ENCODE assay signal across 17 cellular contexts in the genomic region with DNA sequence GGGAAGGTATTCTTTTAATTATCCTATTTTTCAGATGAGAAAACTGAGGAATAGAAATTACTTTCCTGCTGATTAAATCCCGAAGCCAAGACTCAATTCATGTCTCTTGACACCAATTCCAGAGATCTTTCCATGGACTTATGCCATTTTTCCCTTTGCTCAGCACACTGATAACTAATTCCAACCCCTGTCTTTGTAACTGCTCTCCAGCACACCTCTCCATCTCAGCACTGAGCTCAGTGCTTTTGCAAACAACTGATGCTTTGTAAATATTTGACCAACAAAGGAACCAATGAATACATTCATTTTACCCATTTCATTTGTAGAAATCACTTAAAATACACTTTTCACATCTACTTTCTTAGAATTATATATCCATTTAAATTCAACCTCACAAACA.
DNase-seq lines count a peak whose midpoint lies in the region; ATAC-seq and TF ChIP-seq lines count a peak whose summit lies in the region.
"Had no signal": no experiment of that assay in that cellular context is flagged by ENCODE, and none has a peak within 500 bp of the region (broad histone marks: within the 10 kb centered on the region; RNA-seq: fewer than 3 reads in every experiment).

No MANE protein-coding gene starts in this region.

- H3K4me1 ChIP-seq in Caco-2 (peaks cover 14% of the 10 kb centered on the region), right lobe of liver (peaks cover 0 to 37% (median 7%) of the 10 kb centered on the region in 4 donors)
- H3K4me1 ChIP-seq: BLaER1 had no signal

- H3K4me3 ChIP-seq in Caco-2 (ENCODE audit: low read depth, low read length) = no peak overlapping the region
- no peak overlapping the region for H3K4me3 ChIP-seq in right lobe of liver
- H3K4me3 ChIP-seq: BLaER1, GM23338 had no signal

- BruUV-seq in Caco-2 (replicated peaks; lab: Mats Ljungman, UMichigan) = no TSS peak

- H3K27ac Mint-ChIP-seq in Caco-2 (ENCODE audit: unreplicated experiment) = peak overlapping the region; percentile 39
- no peak overlapping the region for H3K27ac Mint-ChIP-seq in stimulated activated effector memory CD8-positive, alpha-beta T cell treated with anti-CD3 and anti-CD28 coated beads, Interleukin-12 subunit alpha, Interleukin-12 subunit beta, amount 100 ng/mL, for 72 hours
- H3K27ac Mint-ChIP-seq: CD14-positive monocyte; CD4-positive, alpha-beta memory T cell; GM23338; IgD-negative memory B cell had no signal

- 17% methylated on average over 1 of the region's 1 CpG for WGBS in right lobe of liver (ENCODE audit: insufficient coverage, low coverage, low lambda C conversion rate, missing lambda C conversion rate)

- H3K27me3 ChIP-seq in Caco-2 (replicated peaks; ENCODE audit: control insufficient read depth, insufficient read depth, low read length) (no peaks in the 10 kb centered on the region), right lobe of liver (no peaks in the 10 kb centered on the region)
- H3K27me3 ChIP-seq: BLaER1 had no signal

- no peaks in the 10 kb centered on the region for H3K36me3 ChIP-seq in Caco-2 (ENCODE audit: control insufficient read depth, insufficient read depth, low read length)
- H3K36me3 ChIP-seq in right lobe of liver = no peaks in the 10 kb centered on the region
- H3K36me3 ChIP-seq: BLaER1 had no signal

- POLR2A ChIA-PET in Caco-2 (lab: Charles Lee) = no interaction called here

- DNase-seq in NCI-H1092 treated with DMSO at 0.1 percent for 48 hours (lab: John Stamatoyannopoulos, UW) = peak; percentile 5
- no peak for DNase-seq in NCI-H1092 (lab: John Stamatoyannopoulos, UW)
- DNase-seq in Caco-2 = no peak
- peak; percentile 22 for DNase-seq in NCI-H774 (lab: John Stamatoyannopoulos, UW)
- DNase-seq in right lobe of liver = peak in 1 of 3 donors; percentile 60
- no peak for DNase-seq in caudate nucleus (lab: John Stamatoyannopoulos, UW)
- DNase-seq in stimulated activated effector memory CD8-positive, alpha-beta T cell treated with anti-CD3 and anti-CD28 coated beads, Interleukin-12 subunit alpha, Interleukin-12 subunit beta, amount 100 ng/mL, for 72 hours (ENCODE audit: low spot score in 2 of 2) = no peak
- DNase-seq: 8988T; Calu3; CD4-positive, alpha-beta memory T cell; HCEC 1CT had no signal

- H3K9me3 ChIP-seq in Caco-2 = no peaks in the 10 kb centered on the region
- no peaks in the 10 kb centered on the region for H3K9me3 ChIP-seq in right lobe of liver
- H3K9me3 ChIP-seq: BLaER1 had no signal

- ATAC-seq in right lobe of liver = peak; percentile 82 to 89 (median 86)
- no peak for ATAC-seq in stimulated activated effector memory CD8-positive, alpha-beta T cell treated with anti-CD3 and anti-CD28 coated beads, Interleukin-12 subunit alpha, Interleukin-12 subunit beta, amount 100 ng/mL, for 72 hours
- ATAC-seq in HG03280 (IDR thresholded peaks at IDR 0.05; ENCODE audit: unreplicated experiment) = no peak
- ATAC-seq: GM23338 had no signal

- peak overlapping the region; percentile 81 to 90 (median 84) for H3K27ac ChIP-seq in right lobe of liver
- no peak overlapping the region for H3K27ac ChIP-seq in caudate nucleus (ENCODE audit: low read depth, low read length)
- H3K27ac ChIP-seq: BLaER1, HL-60 had no signal

- H3K9me3 Mint-ChIP-seq in Caco-2 (ENCODE audit: unreplicated experiment) = peaks cover 8% of the 10 kb centered on the region
- no peaks in the 10 kb centered on the region for H3K9me3 Mint-ChIP-seq in stimulated activated effector memory CD8-positive, alpha-beta T cell treated with anti-CD3 and anti-CD28 coated beads, Interleukin-12 subunit alpha, Interleukin-12 subunit beta, amount 100 ng/mL, for 72 hours
- H3K9me3 Mint-ChIP-seq: CD4-positive, alpha-beta memory T cell had no signal

- intact Hi-C loops in Caco-2 (cut with micrococcal nuclease; ENCODE audit: unreplicated experiment) (loop anchor here (5.0 kb wide), 1 partner anchor 36 kb away; no protein-coding TSS in a partner anchor), right lobe of liver (cut with DNase I) (no loop called here)

- H3K4me3 Mint-ChIP-seq in Caco-2 (ENCODE audit: unreplicated experiment) = no peak overlapping the region
- no peak overlapping the region for H3K4me3 Mint-ChIP-seq in stimulated activated effector memory CD8-positive, alpha-beta T cell treated with anti-CD3 and anti-CD28 coated beads, Interleukin-12 subunit alpha, Interleukin-12 subunit beta, amount 100 ng/mL, for 72 hours
- H3K4me3 Mint-ChIP-seq: CD14-positive monocyte; CD4-positive, alpha-beta memory T cell; GM23338; IgD-negative memory B cell had no signal

- no peak for TF ChIP-seq POLR2A in right lobe of liver (IDR thresholded peaks at IDR 0.05)

- CTCF ChIA-PET in Caco-2 (lab: Charles Lee) = no interaction called here

- no peak for TF ChIP-seq CTCF in Caco-2 (IDR thresholded peaks at IDR 0.05; ENCODE audit: insufficient read depth in 1 of 2, low read depth in 1 of 2, low read length in 1 of 2, severe bottlenecking in 1 of 2, unreplicated experiment in 1 of 2)
- TF ChIP-seq CTCF in right lobe of liver (IDR thresholded peaks at IDR 0.05) = no peak

- H3K36me3 Mint-ChIP-seq in Caco-2 (ENCODE audit: insufficient read depth, unreplicated experiment) = no peaks in the 10 kb centered on the region
- H3K36me3 Mint-ChIP-seq in stimulated activated effector memory CD8-positive, alpha-beta T cell treated with anti-CD3 and anti-CD28 coated beads, Interleukin-12 subunit alpha, Interleukin-12 subunit beta, amount 100 ng/mL, for 72 hours = no peaks in the 10 kb centered on the region
- H3K36me3 Mint-ChIP-seq: CD14-positive monocyte; CD4-positive, alpha-beta memory T cell; IgD-negative memory B cell had no signal

- H3K4me1 Mint-ChIP-seq in Caco-2 (ENCODE audit: low read depth, unreplicated experiment) = peaks cover 21% of the 10 kb centered on the region
- peaks cover 8% of the 10 kb centered on the region for H3K4me1 Mint-ChIP-seq in stimulated activated effector memory CD8-positive, alpha-beta T cell treated with anti-CD3 and anti-CD28 coated beads, Interleukin-12 subunit alpha, Interleukin-12 subunit beta, amount 100 ng/mL, for 72 hours
- H3K4me1 Mint-ChIP-seq: CD14-positive monocyte, GM23338 had no signal

- no peaks in the 10 kb centered on the region for H3K27me3 Mint-ChIP-seq in Caco-2 (ENCODE audit: insufficient read depth, unreplicated experiment)

Comparison
In these comparisons a context has a peak if more than half of its experiments do, and no peak if none do; other contexts are left out.
1. DNase-seq: peak in NCI-H1092 treated with DMSO at 0.1 percent for 48 hours (single experiment) and NCI-H774 (single experiment); none in NCI-H1092 (single experiment), Caco-2 (0 of 2), caudate nucleus (0 of 61) and stimulated activated effector memory CD8-positive, alpha-beta T cell treated with anti-CD3 and anti-CD28 coated beads, Interleukin-12 subunit alpha, Interleukin-12 subunit beta, amount 100 ng/mL, for 72 hours (0 of 2).
2. ATAC-seq: peak in right lobe of liver (4 of 4); none in stimulated activated effector memory CD8-positive, alpha-beta T cell treated with anti-CD3 and anti-CD28 coated beads, Interleukin-12 subunit alpha, Interleukin-12 subunit beta, amount 100 ng/mL, for 72 hours (single experiment) and HG03280 (single experiment).